1 cellular context compared by ENCODE assay signal in genomic region chr10:77377678-77378352, GRCh38.
TF ChIP-seq lines count a peak whose summit lies in the region.

No MANE protein-coding gene starts in this region.

TF ChIP-seq in HCT116, 20 proteins besides CTCF, POLR2A, EP300 and RAD21 (continued from another document):
- TF ChIP-seq ZBTB33 (IDR thresholded peaks at IDR 0.05; ENCODE audit: extremely low read depth, insufficient replicate concordance, low read length) (no peak), EZH2phosphoT487 (IDR thresholded peaks at IDR 0.05; ENCODE audit: borderline replicate concordance) (no peak), SP1 (IDR thresholded peaks at IDR 0.05; ENCODE audit: low read depth) (no peak), ZFX (IDR thresholded peaks at IDR 0.05) (no peak), ZNF274 (IDR thresholded peaks at IDR 0.05; ENCODE audit: low read depth, low read length) (no peak), YY1 (IDR thresholded peaks at IDR 0.05; ENCODE audit: extremely low read depth, insufficient replicate concordance, low read depth, low read length) (no peak), REST (IDR thresholded peaks at IDR 0.05; ENCODE audit: low read depth) (no peak), ELF1 (IDR thresholded peaks at IDR 0.05; ENCODE audit: borderline replicate concordance, low read depth) (no peak), SIN3A (IDR thresholded peaks at IDR 0.05; ENCODE audit: low read depth) (no peak), EGR1 (IDR thresholded peaks at IDR 0.05; ENCODE audit: low read depth) (no peak), SRF (IDR thresholded peaks at IDR 0.05; ENCODE audit: low read depth) (no peak), CBX3 (IDR thresholded peaks at IDR 0.05; ENCODE audit: low read depth) (no peak)
TF ChIP-seq in HCT116: peak in this region for 0.
